In genomic region chr11:86091566-86091965, GRCh38 we compare ENCODE assay signal across 1 cellular context.
TF ChIP-seq lines count a peak whose summit lies in the region.

No MANE protein-coding gene starts in this region.

TF ChIP-seq in IMR-90, 13 proteins besides CTCF, POLR2A, EP300 and RAD21 (continued from another document):
- TF ChIP-seq ELK1 (IDR thresholded peaks at IDR 0.05; ENCODE audit: borderline replicate concordance, low read depth, low read length), result no peak
